Comparison of ENCODE assay signal across 13 cellular contexts in genomic region chr6:95785785-95786184, GRCh38.
"Had no signal": no experiment of that assay in that cellular context is flagged by ENCODE, and none has a peak within 500 bp of the region (broad histone marks: within the 10 kb centered on the region; RNA-seq: fewer than 3 reads in every experiment).

No MANE protein-coding gene starts in this region.

- DNase-seq: activated CD4-positive, alpha-beta T cell treated with anti-CD3 and anti-CD28 coated beads, Interleukin-2, amount 10 ng/mL, durations not matched to agents 7 days and 5 days; activated CD8-positive, alpha-beta T cell treated with anti-CD3 and anti-CD28 coated beads, Interleukin-2, amount 10 ng/mL, durations not matched to agents 7 days and 5 days; activated naive CD4-positive, alpha-beta T cell treated with Interleukin-2 at 50 U/mL for 16 hours; activated naive CD8-positive, alpha-beta T cell treated with anti-CD3 and anti-CD28 coated beads, Interleukin-2, amount 10 ng/mL, durations not matched to agents 7 days and 5 days; activated T-cell treated with anti-CD3 and anti-CD28 coated beads, Interleukin-2, amount 50 U/mL, for 24 hours; amygdala; effector memory CD8-positive, alpha-beta T cell; mesenchymal stem cell; naive thymus-derived CD4-positive, alpha-beta T cell; stimulated activated CD4-positive, alpha-beta T cell treated with anti-CD3 and anti-CD28 coated beads, Interleukin-12 subunit alpha, Interleukin-12 subunit beta, amount 100 ng/mL, for 4 hours; stimulated activated CD4-positive, alpha-beta T cell treated with anti-CD3 and anti-CD28 coated beads, Interleukin-1b, Interleukin-23, amount 100 ng/mL, for 48 hours; uterus had no signal

- ATAC-seq: activated CD4-positive, CD25-positive, alpha-beta regulatory T cell treated with anti-CD3 and anti-CD28 coated beads, Interleukin-2, amount 50 U/mL, for 24 hours; activated CD8-positive, alpha-beta T cell treated with anti-CD3 and anti-CD28 coated beads, Interleukin-2, amount 10 ng/mL, durations not matched to agents 7 days and 5 days; effector memory CD8-positive, alpha-beta T cell; naive thymus-derived CD4-positive, alpha-beta T cell had no signal
